Comparison of ENCODE assay signal across 15 cellular contexts in genomic region chr3:30673425-30674341, GRCh38.
A peak's percentile ranks its signal among the peaks of the same experiment; 100 is the strongest.
DNase-seq lines count a peak whose midpoint lies in the region; ATAC-seq and TF ChIP-seq lines count a peak whose summit lies in the region.
"Had no signal": no experiment of that assay in that cellular context is flagged by ENCODE, and none has a peak within 500 bp of the region (broad histone marks: within the 10 kb centered on the region; RNA-seq: fewer than 3 reads in every experiment).

No MANE protein-coding gene starts in this region.

- H3K4me1 Mint-ChIP-seq in activated T-cell treated with anti-CD3 and anti-CD28 coated beads, Interleukin-2, amount 50 U/mL, for 72 hours (ENCODE audit: low read depth) = peaks cover 95% of the 10 kb centered on the region

- 86 to 91% (median 88%) methylated on average over 6 of the region's 6 CpGs for WGBS in spleen, 5 donors

- H3K27ac Mint-ChIP-seq in activated T-cell treated with anti-CD3 and anti-CD28 coated beads, Interleukin-2, amount 50 U/mL, for 72 hours = peak overlapping the region; percentile 91

- ATAC-seq in activated T-cell treated with anti-CD3 and anti-CD28 coated beads, Interleukin-2, amount 50 U/mL, for 72 hours (replicated peaks in 1 of 2) = no peak
- no peak for ATAC-seq in HG03460 (IDR thresholded peaks at IDR 0.05; ENCODE audit: unreplicated experiment)

- TF ChIP-seq POLR2A in spleen (IDR thresholded peaks at IDR 0.05) = no peak

- DNase-seq in activated T-cell treated with anti-CD3 and anti-CD28 coated beads, Interleukin-2, amount 50 U/mL, for 72 hours = no peak
- DNase-seq in activated T-cell treated with anti-CD3 and anti-CD28 coated beads, Interleukin-2, amount 50 U/mL, for 1 hour = no peak
- DNase-seq in OCI-M1 (lab: John Stamatoyannopoulos, UW) = peak; percentile 80
- DNase-seq in coronary artery (ENCODE audit: low spot score) = no peak
- DNase-seq in spleen = no peak
- no peak for DNase-seq in activated CD8-positive, alpha-beta memory T cell treated with anti-CD3 and anti-CD28 coated beads, Interleukin-2, amount 50 U/mL, for 48 hours
- no peak for DNase-seq in NCI-H526 treated with DMSO at 0.1 percent for 48 hours (lab: John Stamatoyannopoulos, UW)
- DNase-seq: aorta; DMS79 treated with DMSO at 0.1 percent for 48 hours; effector CD4-positive, alpha-beta T cell; HCEC 1CT; NCI-H1417 treated with DMSO at 0.1 percent for 48 hours had no signal

- TF ChIP-seq CTCF in coronary artery (IDR thresholded peaks at IDR 0.05) (no peak), spleen (IDR thresholded peaks at IDR 0.05 in 8 of 11, conservative IDR thresholded peaks at IDR 0.05 in 3 of 11) (no peak)

- H3K36me3 ChIP-seq in spleen = peaks cover 0 to 100% (median 82%) of the 10 kb centered on the region in 6 donors
- H3K36me3 ChIP-seq: ovary had no signal

- peaks cover 16 to 99% (median 57%) of the 10 kb centered on the region in 6 donors for H3K4me1 ChIP-seq in spleen

- H3K4me3 ChIP-seq in coronary artery (no peak overlapping the region), spleen (no peak overlapping the region)
- H3K4me3 ChIP-seq: lung, ovary had no signal

- intact Hi-C loops in spleen (cut with DNase I; ENCODE audit: low total_unique reads) = no loop called here

- peak overlapping the region; percentile 6 to 78 for H3K4me3 Mint-ChIP-seq in activated T-cell treated with anti-CD3 and anti-CD28 coated beads, Interleukin-2, amount 50 U/mL, for 72 hours

- H3K9me3 ChIP-seq in spleen = no peaks in the 10 kb centered on the region
- H3K9me3 ChIP-seq: ovary had no signal

- H3K27me3 ChIP-seq in spleen (replicated peaks in 1 of 7) = no peaks in the 10 kb centered on the region
- H3K27me3 ChIP-seq: ovary had no signal

- peaks cover 0 to 5% of the 10 kb centered on the region in 2 donors for H3K9me3 Mint-ChIP-seq in activated T-cell treated with anti-CD3 and anti-CD28 coated beads, Interleukin-2, amount 50 U/mL, for 72 hours

- H3K36me3 Mint-ChIP-seq in activated T-cell treated with anti-CD3 and anti-CD28 coated beads, Interleukin-2, amount 50 U/mL, for 72 hours (ENCODE audit: insufficient read depth in 2 of 2) = peaks cover 39 to 73% of the 10 kb centered on the region in 2 donors

- no peaks in the 10 kb centered on the region for H3K27me3 Mint-ChIP-seq in activated T-cell treated with anti-CD3 and anti-CD28 coated beads, Interleukin-2, amount 50 U/mL, for 72 hours (ENCODE audit: low read depth)

- H3K27ac ChIP-seq in coronary artery = peak overlapping the region; percentile 38 to 49
- H3K27ac ChIP-seq in spleen = peak overlapping the region; percentile 1 to 80 (median 62)
- H3K27ac ChIP-seq: ovary had no signal
